In genomic region chr4:185165605-185166063, GRCh38 we compare ENCODE assay signal across 8 cellular contexts. TPM values are rescaled to one million over a fixed set of nuclear protein-coding genes. Genes with fewer than 3 reads are reported as not detected.
A peak's percentile ranks its signal among the peaks of the same experiment; 100 is the strongest.
DNase-seq lines count a peak whose midpoint lies in the region; ATAC-seq lines count a peak whose summit lies in the region.

No MANE protein-coding gene starts in this region.

- H3K4me3 Mint-ChIP-seq in CD4-positive, CD25-positive, alpha-beta regulatory T cell, result peak overlapping the region; percentile 44 to 69 (median 52)
- peak overlapping the region; percentile 41 for H3K4me3 Mint-ChIP-seq in activated naive CD8-positive, alpha-beta T cell

- H3K36me3 Mint-ChIP-seq in CD4-positive, CD25-positive, alpha-beta regulatory T cell, result peaks cover 44% of the 10 kb centered on the region
- peaks cover 38% of the 10 kb centered on the region for H3K36me3 Mint-ChIP-seq in activated naive CD8-positive, alpha-beta T cell

- H3K4me3 ChIP-seq in CD4-positive, CD25-positive, alpha-beta regulatory T cell (ENCODE audit: low read depth, low read length), result peak overlapping the region; percentile 29

- H3K4me1 ChIP-seq in CD4-positive, CD25-positive, alpha-beta regulatory T cell (ENCODE audit: control insufficient read depth, insufficient read depth, low read length, poor library complexity, severe bottlenecking), result peaks cover 13% of the 10 kb centered on the region

- H3K27me3 ChIP-seq in CD4-positive, CD25-positive, alpha-beta regulatory T cell (ENCODE audit: control insufficient read depth, insufficient read depth, low read length), result no peaks in the 10 kb centered on the region

- no peak overlapping the region for H3K27ac ChIP-seq in CD4-positive, CD25-positive, alpha-beta regulatory T cell (ENCODE audit: insufficient read depth, low read length, poor library complexity, severe bottlenecking)

- peaks cover 12 to 34% (median 22%) of the 10 kb centered on the region in 4 donors for H3K4me1 Mint-ChIP-seq in CD4-positive, CD25-positive, alpha-beta regulatory T cell
- H3K4me1 Mint-ChIP-seq in activated naive CD8-positive, alpha-beta T cell (ENCODE audit: low read depth), result peaks cover 21% of the 10 kb centered on the region

- H3K9me3 Mint-ChIP-seq in CD4-positive, CD25-positive, alpha-beta regulatory T cell, result no peaks in the 10 kb centered on the region
- H3K9me3 Mint-ChIP-seq in activated naive CD8-positive, alpha-beta T cell (ENCODE audit: low read depth), result no peaks in the 10 kb centered on the region

- peaks cover 48% of the 10 kb centered on the region for H3K36me3 ChIP-seq in CD4-positive, CD25-positive, alpha-beta regulatory T cell (ENCODE audit: control insufficient read depth, insufficient read depth, low read length)

- ATAC-seq in CD4-positive, CD25-positive, alpha-beta regulatory T cell (ENCODE audit: low read depth in 2 of 2), result peak; percentile 77 to 78
- ATAC-seq in GM19025 (IDR thresholded peaks at IDR 0.05; ENCODE audit: low read depth, unreplicated experiment) (peak; percentile 84), HG03108 (IDR thresholded peaks at IDR 0.05; ENCODE audit: unreplicated experiment) (peak; percentile 91)
- ATAC-seq in stimulated activated naive CD8-positive, alpha-beta T cell treated with anti-CD3 and anti-CD28 coated beads, Interleukin-15, Interleukin-2, amounts not matched to agents 100 U/mL and 50 U/mL, for 24 hours, result peak; percentile 91

- peak overlapping the region in 2 of 3 donors; percentile 45 to 76 for H3K27ac Mint-ChIP-seq in CD4-positive, CD25-positive, alpha-beta regulatory T cell
- peak overlapping the region; percentile 18 for H3K27ac Mint-ChIP-seq in activated naive CD8-positive, alpha-beta T cell

- H3K9me3 ChIP-seq in CD4-positive, CD25-positive, alpha-beta regulatory T cell (ENCODE audit: control insufficient read depth in 2 of 2, low read length in 2 of 2), result no peaks in the 10 kb centered on the region

- H3K27me3 Mint-ChIP-seq in CD4-positive, CD25-positive, alpha-beta regulatory T cell, result no peaks in the 10 kb centered on the region
- peaks cover 2% of the 10 kb centered on the region for H3K27me3 Mint-ChIP-seq in activated naive CD8-positive, alpha-beta T cell

- DNase-seq in CD4-positive, CD25-positive, alpha-beta regulatory T cell, result peak in 2 of 3 donors; percentile 63 to 81
- DNase-seq in stimulated activated naive CD8-positive, alpha-beta T cell treated with anti-CD3 and anti-CD28 coated beads, Interleukin-15, Interleukin-2, amounts not matched to agents 100 U/mL and 50 U/mL, for 24 hours, result no peak
- DNase-seq in NCI-H345 (lab: John Stamatoyannopoulos, UW) (no peak), NCI-H187 (lab: John Stamatoyannopoulos, UW) (no peak), hypothalamus (lab: John Stamatoyannopoulos, UW) (no peak)

RNA-seq across cellular contexts. Expression of gene SLC25A4, which starts 22.6 kb away (rescaled TPM):
- 2.5 TPM for total RNA-seq in CD4-positive, CD25-positive, alpha-beta regulatory T cell
- polyA plus RNA-seq in CD4-positive, CD25-positive, alpha-beta regulatory T cell, result 1 to 10 TPM; 5.5 to 8.8 (median 7.0) TPM

RNA-seq across cellular contexts. Expression of gene CFAP97, which starts 38.2 kb away (rescaled TPM):
- total RNA-seq in CD4-positive, CD25-positive, alpha-beta regulatory T cell, result 28.3 TPM
- polyA plus RNA-seq in CD4-positive, CD25-positive, alpha-beta regulatory T cell, result 10 to 100 TPM; 68.6 to 87.1 (median 80.2) TPM

RNA-seq across cellular contexts. Expression of gene SNX25, which starts 43.8 kb away (rescaled TPM):
- total RNA-seq in CD4-positive, CD25-positive, alpha-beta regulatory T cell, result 22.2 TPM
- 1 to 10 TPM; 3.7 to 8.6 (median 7.0) TPM for polyA plus RNA-seq in CD4-positive, CD25-positive, alpha-beta regulatory T cell

Comparison
In these comparisons a context has a peak if more than half of its experiments do, and no peak if none do; other contexts are left out.
1. DNase-seq: peak in CD4-positive, CD25-positive, alpha-beta regulatory T cell (2 of 3); none in stimulated activated naive CD8-positive, alpha-beta T cell treated with anti-CD3 and anti-CD28 coated beads, Interleukin-15, Interleukin-2, amounts not matched to agents 100 U/mL and 50 U/mL, for 24 hours (single experiment), NCI-H345 (single experiment), NCI-H187 (0 of 2) and hypothalamus (0 of 51).
2. Peak in every context shown above with its lines, with median percentiles within 50 percentile points of each other: ATAC-seq.